2 cellular contexts compared by ENCODE assay signal in genomic region chr2:218343591-218343990, GRCh38.
TF ChIP-seq lines count a peak whose summit lies in the region.

No MANE protein-coding gene starts in this region.

TF ChIP-seq in SK-N-SH treated with all-trans-retinoic acid at 6 μM for 48 hours, 23 proteins besides CTCF, POLR2A, EP300 and RAD21 (continued from another document):
- TF ChIP-seq GLIS3 (CRISPR knock-in tag; IDR thresholded peaks at IDR 0.05), result no peak
- TF ChIP-seq, protein P1, sequence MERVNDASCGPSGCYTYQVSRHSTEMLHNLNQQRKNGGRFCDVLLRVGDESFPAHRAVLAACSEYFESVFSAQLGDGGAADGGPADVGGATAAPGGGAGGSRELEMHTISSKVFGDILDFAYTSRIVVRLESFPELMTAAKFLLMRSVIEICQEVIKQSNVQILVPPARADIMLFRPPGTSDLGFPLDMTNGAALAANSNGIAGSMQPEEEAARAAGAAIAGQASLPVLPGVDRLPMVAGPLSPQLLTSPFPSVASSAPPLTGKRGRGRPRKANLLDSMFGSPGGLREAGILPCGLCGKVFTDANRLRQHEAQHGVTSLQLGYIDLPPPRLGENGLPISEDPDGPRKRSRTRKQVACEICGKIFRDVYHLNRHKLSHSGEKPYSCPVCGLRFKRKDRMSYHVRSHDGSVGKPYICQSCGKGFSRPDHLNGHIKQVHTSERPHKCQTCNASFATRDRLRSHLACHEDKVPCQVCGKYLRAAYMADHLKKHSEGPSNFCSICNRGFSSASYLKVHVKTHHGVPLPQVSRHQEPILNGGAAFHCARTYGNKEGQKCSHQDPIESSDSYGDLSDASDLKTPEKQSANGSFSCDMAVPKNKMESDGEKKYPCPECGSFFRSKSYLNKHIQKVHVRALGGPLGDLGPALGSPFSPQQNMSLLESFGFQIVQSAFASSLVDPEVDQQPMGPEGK (CRISPR knock-in tag; IDR thresholded peaks at IDR 0.05; ENCODE audit: borderline replicate concordance), result no peak
- no peak for TF ChIP-seq TOX (CRISPR knock-in tag; IDR thresholded peaks at IDR 0.05; ENCODE audit: borderline replicate concordance)
- no peak for TF ChIP-seq ZNF70 (CRISPR knock-in tag; IDR thresholded peaks at IDR 0.05)
- TF ChIP-seq, protein P2, sequence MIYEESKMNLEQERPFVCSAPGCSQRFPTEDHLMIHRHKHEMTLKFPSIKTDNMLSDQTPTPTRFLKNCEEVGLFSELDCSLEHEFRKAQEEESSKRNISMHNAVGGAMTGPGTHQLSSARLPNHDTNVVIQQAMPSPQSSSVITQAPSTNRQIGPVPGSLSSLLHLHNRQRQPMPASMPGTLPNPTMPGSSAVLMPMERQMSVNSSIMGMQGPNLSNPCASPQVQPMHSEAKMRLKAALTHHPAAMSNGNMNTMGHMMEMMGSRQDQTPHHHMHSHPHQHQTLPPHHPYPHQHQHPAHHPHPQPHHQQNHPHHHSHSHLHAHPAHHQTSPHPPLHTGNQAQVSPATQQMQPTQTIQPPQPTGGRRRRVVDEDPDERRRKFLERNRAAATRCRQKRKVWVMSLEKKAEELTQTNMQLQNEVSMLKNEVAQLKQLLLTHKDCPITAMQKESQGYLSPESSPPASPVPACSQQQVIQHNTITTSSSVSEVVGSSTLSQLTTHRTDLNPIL (CRISPR knock-in tag; IDR thresholded peaks at IDR 0.05; ENCODE audit: low read depth), result no peak
- no peak for TF ChIP-seq CSDC2 (CRISPR knock-in tag; IDR thresholded peaks at IDR 0.05)
- no peak for TF ChIP-seq RARB (CRISPR knock-in tag; IDR thresholded peaks at IDR 0.05)
- TF ChIP-seq ZFP30 (CRISPR knock-in tag; IDR thresholded peaks at IDR 0.05), result no peak
- TF ChIP-seq ZC3H10 (CRISPR knock-in tag; IDR thresholded peaks at IDR 0.05), result no peak
- no peak for TF ChIP-seq ZFP3 (CRISPR knock-in tag; IDR thresholded peaks at IDR 0.05)
- TF ChIP-seq SNAI2 (CRISPR knock-in tag; IDR thresholded peaks at IDR 0.05), result no peak
TF ChIP-seq in SK-N-SH treated with all-trans-retinoic acid at 6 μM for 48 hours: peak in this region for 0.

TF ChIP-seq in SK-N-SH, 30 proteins besides CTCF, POLR2A, EP300 and RAD21:
- TF ChIP-seq REST (IDR thresholded peaks at IDR 0.05; ENCODE audit: low read depth, low read length) (no peak), TCF12 (IDR thresholded peaks at IDR 0.05) (no peak), RCOR1 (IDR thresholded peaks at IDR 0.05; ENCODE audit: low read length) (no peak), POLR2AphosphoS5 (IDR thresholded peaks at IDR 0.05; ENCODE audit: low read depth, low read length) (no peak), GATA2 (CRISPR knock-in tag; IDR thresholded peaks at IDR 0.05) (no peak), NFIC (IDR thresholded peaks at IDR 0.05; ENCODE audit: borderline replicate concordance) (no peak), ZBTB33 (IDR thresholded peaks at IDR 0.05; ENCODE audit: borderline replicate concordance, low read depth) (no peak), TEAD4 (IDR thresholded peaks at IDR 0.05; ENCODE audit: borderline replicate concordance, insufficient read depth) (no peak), MEF2A (IDR thresholded peaks at IDR 0.05; ENCODE audit: borderline replicate concordance, low read depth) (no peak)
